Comparison of ENCODE assay signal across 32 cellular contexts in genomic region chr2:121409388-121409787, GRCh38.
DNase-seq lines count a peak whose midpoint lies in the region; ATAC-seq, FAIRE-seq and TF ChIP-seq lines count a peak whose summit lies in the region.
"Had no signal": no experiment of that assay in that cellular context is flagged by ENCODE, and none has a peak within 500 bp of the region (broad histone marks: within the 10 kb centered on the region; RNA-seq: fewer than 3 reads in every experiment).

No MANE protein-coding gene starts in this region.

- H3K4me1 ChIP-seq in right cardiac atrium (ENCODE audit: control insufficient read depth, insufficient read depth, low read length) (no peaks in the 10 kb centered on the region), right atrium auricular region (no peaks in the 10 kb centered on the region), trophoblast cell (ENCODE audit: control insufficient read depth in 1 of 2, insufficient read depth in 2 of 2, low read length in 2 of 2) (no peaks in the 10 kb centered on the region), mesendoderm (ENCODE audit: control insufficient read depth, low read depth, low read length) (no peaks in the 10 kb centered on the region)
- H3K4me1 ChIP-seq: BLaER1 treated with 17β-estradiol and CSF1 and Interleukin-3, amounts not matched to agents 10 nM and 100 nM; body of pancreas; esophagus squamous epithelium; tibial nerve had no signal

- H3K4me3 Mint-ChIP-seq in memory B cell: no peak overlapping the region
- H3K4me3 Mint-ChIP-seq: endodermal cell, naive B cell had no signal

- H4K5ac ChIP-seq in mesendoderm (ENCODE audit: low read length): no peak overlapping the region

- H3K27ac ChIP-seq in right cardiac atrium (ENCODE audit: low read length): no peak overlapping the region
- H3K27ac ChIP-seq in right atrium auricular region: no peak overlapping the region
- H3K27ac ChIP-seq in trophoblast cell (ENCODE audit: low read depth, low read length): no peak overlapping the region
- no peak overlapping the region for H3K27ac ChIP-seq in mesendoderm (ENCODE audit: low read depth, low read length)
- H3K27ac ChIP-seq: BLaER1 treated with 17β-estradiol and CSF1 and Interleukin-3, amounts not matched to agents 10 nM and 100 nM; body of pancreas; esophagus squamous epithelium; ovary; tibial nerve had no signal

- H3K4me3 ChIP-seq in right cardiac atrium (ENCODE audit: low read length) (no peak overlapping the region), right atrium auricular region (no peak overlapping the region), bronchial epithelial cell (ENCODE audit: low read depth, low read length) (no peak overlapping the region), trophoblast cell (ENCODE audit: low read depth, low read length) (no peak overlapping the region), mesendoderm (ENCODE audit: low read length) (no peak overlapping the region)
- H3K4me3 ChIP-seq: adrenal gland; BLaER1 treated with 17β-estradiol and CSF1 and Interleukin-3, amounts not matched to agents 10 nM and 100 nM; body of pancreas; esophagus squamous epithelium; ovary; smooth muscle cell; tibial nerve had no signal

- no peaks in the 10 kb centered on the region for H3K9me3 Mint-ChIP-seq in memory B cell
- H3K9me3 Mint-ChIP-seq: endodermal cell, naive B cell had no signal

- no peak overlapping the region for H2AK5ac ChIP-seq in trophoblast cell (ENCODE audit: low read length)
- no peak overlapping the region for H2AK5ac ChIP-seq in mesendoderm (ENCODE audit: low read length)

- peak overlapping the region; percentile 70 for H3K27ac Mint-ChIP-seq in memory B cell
- H3K27ac Mint-ChIP-seq: endodermal cell had no signal

- DNase-seq in right cardiac atrium (no peak), right atrium auricular region (ENCODE audit: low spot score) (no peak), bronchial epithelial cell (ENCODE audit: low read depth) (no peak), memory B cell (ENCODE audit: low spot score in 2 of 2) (no peak), SW 1271 (lab: John Stamatoyannopoulos, UW) (no peak), trophoblast cell (no peak), mesendoderm (no peak)
- DNase-seq: activated CD8-positive, alpha-beta memory T cell treated with anti-CD3 and anti-CD28 coated beads for 24 hours; activated naive CD4-positive, alpha-beta T cell treated with Interleukin-2 at 50 U/mL for 16 hours; activated T-cell treated with anti-CD3 and anti-CD28 coated beads, Interleukin-2, amount 50 U/mL, for 1 hour; adrenal gland; body of pancreas; cortex of kidney; DND-41; endodermal cell; esophagus squamous epithelium; hippocampal formation; naive B cell; NCI-H1048; NCI-H187; NCI-H526 treated with DMSO at 0.1 percent for 48 hours; ovary; retina; SHP77 treated with DMSO at 0.1 percent for 48 hours; stimulated activated CD4-positive, alpha-beta T cell treated with anti-CD3 and anti-CD28 coated beads, Interleukin-1b, Interleukin-23, amount 100 ng/mL, for 48 hours; stimulated activated CD8-positive, alpha-beta memory T cell treated with anti-CD3 and anti-CD28 coated beads, Interleukin-4, amount 100 ng/mL, for 48 hours had no signal

- peaks cover 76% of the 10 kb centered on the region for H3K36me3 ChIP-seq in right atrium auricular region
- H3K36me3 ChIP-seq in bronchial epithelial cell (ENCODE audit: control insufficient read depth, insufficient read depth, low read length): peaks cover 14% of the 10 kb centered on the region
- peaks cover 10 to 15% of the 10 kb centered on the region in 2 experiments for H3K36me3 ChIP-seq in trophoblast cell (ENCODE audit: control insufficient read depth in 1 of 2, insufficient read depth in 2 of 2, low read length in 2 of 2)
- peaks cover 2% of the 10 kb centered on the region for H3K36me3 ChIP-seq in mesendoderm (ENCODE audit: control insufficient read depth, insufficient read depth, low read length)
- H3K36me3 ChIP-seq: ovary had no signal

- H4K12ac ChIP-seq in trophoblast cell (ENCODE audit: low read depth, low read length): no peak overlapping the region

- FAIRE-seq in bronchial epithelial cell (lab: Jason Lieb, UNC): peak; percentile 36
- FAIRE-seq: frontal cortex, GM18507 had no signal

- ATAC-seq in right cardiac atrium (peak; percentile 74 to 87), memory B cell (ENCODE audit: low read depth) (no peak)
- ATAC-seq: body of pancreas, left lobe of liver had no signal

- H2AFZ ChIP-seq in trophoblast cell (ENCODE audit: insufficient read depth, low read length, poor library complexity): no peak overlapping the region

- no peak overlapping the region for H3K4me2 ChIP-seq in trophoblast cell (ENCODE audit: low read length)
- no peak overlapping the region for H3K4me2 ChIP-seq in mesendoderm (ENCODE audit: low read length)
- H3K4me2 ChIP-seq: BLaER1 treated with 17β-estradiol and CSF1 and Interleukin-3, amounts not matched to agents 10 nM and 100 nM; smooth muscle cell had no signal

- no peaks in the 10 kb centered on the region for H3K4me1 Mint-ChIP-seq in memory B cell
- H3K4me1 Mint-ChIP-seq: naive B cell had no signal

- H4K8ac ChIP-seq in trophoblast cell (ENCODE audit: low read depth, low read length): no peak overlapping the region
- no peak overlapping the region for H4K8ac ChIP-seq in mesendoderm (ENCODE audit: low read depth, low read length)

- H3K9me3 ChIP-seq in right cardiac atrium (ENCODE audit: control insufficient read depth, low read length) (no peaks in the 10 kb centered on the region), right atrium auricular region (no peaks in the 10 kb centered on the region), trophoblast cell (ENCODE audit: insufficient read depth, low read depth, low read length) (no peaks in the 10 kb centered on the region)
- H3K9me3 ChIP-seq: adrenal gland; BLaER1 treated with 17β-estradiol and CSF1 and Interleukin-3, amounts not matched to agents 10 nM and 100 nM; body of pancreas; esophagus squamous epithelium; ovary; tibial nerve had no signal

- 79% methylated on average over 2 of the region's 2 CpGs for WGBS in right cardiac atrium
- WGBS in trophoblast cell (ENCODE audit: extremely low coverage, insufficient coverage, insufficient read length): no CpG with 5 or more reads among the region's 2 CpGs
- no CpG with 5 or more reads among the region's 2 CpGs for WGBS in mesendoderm (ENCODE audit: extremely low coverage, insufficient coverage, low lambda C conversion rate)

- H4K91ac ChIP-seq in trophoblast cell (ENCODE audit: low read depth, low read length): no peak overlapping the region

- no peak overlapping the region for H3K14ac ChIP-seq in trophoblast cell (ENCODE audit: low read length)

- H3K27me3 Mint-ChIP-seq in memory B cell: no peaks in the 10 kb centered on the region
- H3K27me3 Mint-ChIP-seq: naive B cell had no signal

- intact Hi-C loops in right cardiac atrium (cut with DNase I): loop anchor here in 1 of 4 donors (10.0 kb wide), 1 partner anchor 305 kb away; no protein-coding TSS in a partner anchor

- H3K79me2 ChIP-seq in trophoblast cell (ENCODE audit: control insufficient read depth, insufficient read depth, low read length, poor library complexity) (no peaks in the 10 kb centered on the region), mesendoderm (ENCODE audit: control insufficient read depth, insufficient read depth, low read length) (no peaks in the 10 kb centered on the region)

- H3K79me1 ChIP-seq in trophoblast cell (ENCODE audit: low read length): no peaks in the 10 kb centered on the region
- no peaks in the 10 kb centered on the region for H3K79me1 ChIP-seq in mesendoderm (ENCODE audit: low read length)

- H2BK5ac ChIP-seq in trophoblast cell (ENCODE audit: low read depth, low read length, poor library complexity) (no peak overlapping the region), mesendoderm (ENCODE audit: low read length) (no peak overlapping the region)

- H3K36me3 Mint-ChIP-seq in memory B cell: peaks cover 27% of the 10 kb centered on the region

- H2BK15ac ChIP-seq in mesendoderm (replicated peaks; ENCODE audit: low read depth): no peak overlapping the region

- H3K9ac ChIP-seq in trophoblast cell (ENCODE audit: low read length): no peak overlapping the region
- no peak overlapping the region for H3K9ac ChIP-seq in mesendoderm (ENCODE audit: low read length)
- H3K9ac ChIP-seq: BLaER1 treated with 17β-estradiol and CSF1 and Interleukin-3, amounts not matched to agents 10 nM and 100 nM had no signal

- TF ChIP-seq CTCF in right atrium auricular region (IDR thresholded peaks at IDR 0.05) (no peak), bronchial epithelial cell (IDR thresholded peaks at IDR 0.05; ENCODE audit: insufficient read depth, low read length, severe bottlenecking) (no peak)

- H3K27me3 ChIP-seq in right cardiac atrium (ENCODE audit: control insufficient read depth, insufficient read depth) (no peaks in the 10 kb centered on the region), right atrium auricular region (no peaks in the 10 kb centered on the region), bronchial epithelial cell (ENCODE audit: control insufficient read depth, insufficient read depth, low read length) (no peaks in the 10 kb centered on the region), trophoblast cell (ENCODE audit: insufficient read depth, low read length) (no peaks in the 10 kb centered on the region), mesendoderm (ENCODE audit: insufficient read depth, low read length, poor library complexity) (no peaks in the 10 kb centered on the region)
- H3K27me3 ChIP-seq: adrenal gland; BLaER1 treated with 17β-estradiol and CSF1 and Interleukin-3, amounts not matched to agents 10 nM and 100 nM; body of pancreas; esophagus squamous epithelium; ovary; tibial nerve had no signal

- H2BK120ac ChIP-seq in trophoblast cell (ENCODE audit: insufficient read depth, low read length, poor library complexity): no peak overlapping the region
- H2BK120ac ChIP-seq in mesendoderm (ENCODE audit: low read depth, low read length): no peak overlapping the region

- H3K18ac ChIP-seq in trophoblast cell (ENCODE audit: low read length) (no peak overlapping the region), mesendoderm (ENCODE audit: low read length) (no peak overlapping the region)

- no peak overlapping the region for H3K56ac ChIP-seq in mesendoderm (ENCODE audit: low read length)

- no peak overlapping the region for H2BK12ac ChIP-seq in trophoblast cell (ENCODE audit: low read length)

- H3K23ac ChIP-seq in trophoblast cell (ENCODE audit: low read length) (no peak overlapping the region), mesendoderm (ENCODE audit: low read length) (no peak overlapping the region)

- H3K4ac ChIP-seq in trophoblast cell (ENCODE audit: low read depth, low read length) (no peak overlapping the region), mesendoderm (ENCODE audit: low read depth, low read length) (no peak overlapping the region)
